ENCODE assay signal across 8 cellular contexts in the genomic region with DNA sequence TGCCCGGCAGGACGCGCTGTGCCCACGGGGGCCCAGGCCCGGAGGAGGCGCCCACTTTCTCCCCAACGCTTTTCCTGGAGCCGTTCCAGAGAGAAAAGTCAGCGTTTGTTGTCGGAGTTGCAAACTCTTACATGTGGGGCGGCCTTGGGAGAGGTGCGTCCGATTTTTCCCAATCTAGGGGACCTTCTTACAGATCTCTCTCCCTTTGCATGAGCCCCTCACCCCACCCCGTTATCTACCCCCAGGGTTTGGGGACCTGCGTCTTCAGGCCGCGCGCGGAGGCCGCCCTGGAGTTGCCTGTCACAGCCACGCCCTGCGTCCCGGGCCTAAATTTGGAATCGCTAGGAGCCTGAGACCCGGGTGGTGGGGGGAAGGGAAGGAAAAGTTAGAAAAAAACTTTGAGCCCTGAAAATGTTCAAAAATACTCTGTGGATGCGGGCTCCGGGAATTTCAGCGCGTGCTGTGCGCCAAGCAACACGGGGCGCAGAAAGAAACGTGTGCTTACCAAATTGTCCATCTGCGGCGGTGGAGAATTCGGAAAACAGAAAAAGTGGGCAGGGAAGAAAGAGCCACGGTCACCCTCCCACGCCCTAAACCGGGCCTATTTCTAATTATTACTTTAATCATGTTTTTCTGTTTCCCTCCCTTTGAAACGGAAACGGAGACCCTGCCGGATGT. TPM values are rescaled to one million over a fixed set of nuclear protein-coding genes. Genes with fewer than 3 reads are reported as not detected.
DNase-seq lines count a peak whose midpoint lies in the region; ATAC-seq and TF ChIP-seq lines count a peak whose summit lies in the region.

No MANE protein-coding gene starts in this region.

- H3K27ac Mint-ChIP-seq in T-helper 2 cell treated with Interferon-gamma antibody and Interleukin-4, amounts not matched to agents 5 μg/mL and 100 μg/mL, for 36 hours = peak overlapping the region; percentile 92
- peak overlapping the region; percentile 96 for H3K27ac Mint-ChIP-seq in neural crest cell (ENCODE audit: unreplicated experiment)

- peaks cover 37% of the 10 kb centered on the region for H3K36me3 Mint-ChIP-seq in T-helper 2 cell treated with Interferon-gamma antibody and Interleukin-4, amounts not matched to agents 5 μg/mL and 100 μg/mL, for 36 hours (ENCODE audit: low read depth)
- H3K36me3 Mint-ChIP-seq in neural crest cell (ENCODE audit: low read depth) = no peaks in the 10 kb centered on the region

- TF ChIP-seq CTCF in neural crest cell (conservative IDR thresholded peaks at IDR 0.05) = no peak

- ATAC-seq in HG02678 (IDR thresholded peaks at IDR 0.05; ENCODE audit: unreplicated experiment) (peak; percentile 4), esophagus mucosa (peak; percentile 30), GM21390 (IDR thresholded peaks at IDR 0.05; ENCODE audit: unreplicated experiment) (no peak), GM21737 (IDR thresholded peaks at IDR 0.05; ENCODE audit: unreplicated experiment) (no peak)

- H3K27me3 Mint-ChIP-seq in T-helper 2 cell treated with Interferon-gamma antibody and Interleukin-4, amounts not matched to agents 5 μg/mL and 100 μg/mL, for 36 hours (ENCODE audit: low read depth) = no peaks in the 10 kb centered on the region
- H3K27me3 Mint-ChIP-seq in neural crest cell (ENCODE audit: low read depth) = peaks cover 11% of the 10 kb centered on the region

- H3K4me1 Mint-ChIP-seq in T-helper 2 cell treated with Interferon-gamma antibody and Interleukin-4, amounts not matched to agents 5 μg/mL and 100 μg/mL, for 36 hours (ENCODE audit: low read depth) = peaks cover 36% of the 10 kb centered on the region
- peaks cover 47% of the 10 kb centered on the region for H3K4me1 Mint-ChIP-seq in neural crest cell

- peak overlapping the region; percentile 95 for H3K4me3 Mint-ChIP-seq in T-helper 2 cell treated with Interferon-gamma antibody and Interleukin-4, amounts not matched to agents 5 μg/mL and 100 μg/mL, for 36 hours
- peak overlapping the region; percentile 95 for H3K4me3 Mint-ChIP-seq in neural crest cell

- H3K9me3 Mint-ChIP-seq in T-helper 2 cell treated with Interferon-gamma antibody and Interleukin-4, amounts not matched to agents 5 μg/mL and 100 μg/mL, for 36 hours = no peaks in the 10 kb centered on the region
- H3K9me3 Mint-ChIP-seq in neural crest cell = no peaks in the 10 kb centered on the region

- peak; percentile 44 for DNase-seq in CD1c-positive myeloid dendritic cell (ENCODE audit: extremely low spot score)
- no peak for DNase-seq in T-helper 2 cell treated with Interferon-gamma antibody and Interleukin-4, amounts not matched to agents 5 μg/mL and 100 μg/mL, for 36 hours (ENCODE audit: low spot score)
- peak; percentile 32 for DNase-seq in neural crest cell (ENCODE audit: low read depth, low spot score)
- no peak for DNase-seq in DMS114 treated with DMSO at 0.1 percent for 48 hours (lab: John Stamatoyannopoulos, UW; ENCODE audit: unreplicated experiment)

RNA-seq across cellular contexts. Expression of a gene that starts 0.6 kb away (rescaled TPM):
- total RNA-seq in esophagus mucosa = 100 TPM
- 158 and 165 TPM in 2 replicates for total RNA-seq in neural crest cell

Comparison
In these comparisons a context has a peak if more than half of its experiments do, and no peak if none do; other contexts are left out.
1. DNase-seq: peak in CD1c-positive myeloid dendritic cell (single experiment) and neural crest cell (single experiment); none in T-helper 2 cell treated with Interferon-gamma antibody and Interleukin-4, amounts not matched to agents 5 μg/mL and 100 μg/mL, for 36 hours (single experiment) and DMS114 treated with DMSO at 0.1 percent for 48 hours (single experiment).
2. ATAC-seq: peak in HG02678 (single experiment) and esophagus mucosa (single experiment); none in GM21390 (single experiment) and GM21737 (single experiment).